In the genomic region with DNA sequence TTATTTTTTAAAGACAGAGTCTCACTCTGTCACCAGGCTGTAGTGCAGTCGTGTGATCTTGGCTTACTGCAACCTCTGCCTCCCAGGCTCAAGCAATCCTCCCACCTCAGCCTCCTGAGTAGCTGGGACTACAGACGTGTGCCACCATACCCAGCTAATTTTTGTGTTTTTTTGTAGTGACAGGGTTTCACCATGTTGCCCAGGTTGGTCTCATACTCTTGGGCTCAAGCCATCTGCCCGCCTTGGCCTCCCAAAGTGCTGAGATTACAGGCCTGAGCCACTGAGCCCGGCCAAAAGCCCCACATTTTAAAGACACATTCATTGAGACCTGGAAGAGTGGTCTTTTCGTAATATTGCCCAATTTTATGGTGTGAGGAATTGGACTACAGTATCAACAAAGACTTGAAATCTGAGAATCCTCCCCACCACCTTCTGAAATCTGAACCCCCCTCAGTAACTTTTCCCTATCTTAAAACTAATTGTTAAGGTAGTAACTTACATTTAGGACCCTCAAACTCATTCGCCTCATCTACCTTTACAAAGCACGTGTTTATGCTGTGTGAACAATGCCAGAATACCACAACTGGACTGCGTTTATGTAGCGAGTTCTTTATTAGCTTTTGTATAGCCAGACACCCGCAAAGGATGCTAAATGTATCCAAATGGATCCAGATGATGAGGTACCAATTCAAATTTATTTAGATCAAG, we compare ENCODE assay signal across 9 cellular contexts. TPM values are rescaled to one million over a fixed set of nuclear protein-coding genes. Genes with fewer than 3 reads are reported as not detected.
DNase-seq lines count a peak whose midpoint lies in the region; ATAC-seq and TF ChIP-seq lines count a peak whose summit lies in the region.
"Had no signal": no experiment of that assay in that cellular context is flagged by ENCODE, and none has a peak within 500 bp of the region (broad histone marks: within the 10 kb centered on the region; RNA-seq: fewer than 3 reads in every experiment).

No MANE protein-coding gene starts in this region.

- H3K27me3 ChIP-seq in Panc1 (ENCODE audit: control insufficient read depth, insufficient read depth, low read length) (no peaks in the 10 kb centered on the region), transverse colon (no peaks in the 10 kb centered on the region)

- ATAC-seq in Panc1 (no peak), GM19455 (IDR thresholded peaks at IDR 0.05; ENCODE audit: unreplicated experiment) (no peak)
- ATAC-seq: activated T-cell treated with anti-CD3 and anti-CD28 coated beads, Interleukin-2, amount 50 U/mL, for 4 hours had no signal

- in situ Hi-C loops in Panc1 (cut with HindIII; ENCODE audit: low pct_unique_long_range_greater_than_20kb, low sequenced_read_pairs) (no loop called here), transverse colon (cut with MboI; ENCODE audit: low pct_ligation_motif_present in 1 of 4, low pct_unique_long_range_greater_than_20kb in 1 of 4, low sequenced_read_pairs in 3 of 4) (no loop called here)

- peak; percentile 6 for TF ChIP-seq POLR2A in erythroblast (IDR thresholded peaks at IDR 0.05; ENCODE audit: low read length)
- TF ChIP-seq POLR2A in transverse colon (IDR thresholded peaks at IDR 0.05) = no peak

- H3K9me3 ChIP-seq in Panc1 (ENCODE audit: control insufficient read depth, insufficient read depth, low read depth, low read length) = no peaks in the 10 kb centered on the region
- no peaks in the 10 kb centered on the region for H3K9me3 ChIP-seq in transverse colon

- H3K4me1 ChIP-seq in Panc1 (ENCODE audit: control insufficient read depth, insufficient read depth, low read length) (peaks cover 35% of the 10 kb centered on the region), transverse colon (peaks cover 10 to 81% (median 48%) of the 10 kb centered on the region in 4 donors)

- no TSS peak for BruUV-seq in Panc1 (replicated peaks; lab: Mats Ljungman, UMichigan)

- peak overlapping the region; percentile 75 to 99 for H3K4me3 ChIP-seq in Panc1 (ENCODE audit: low read depth in 2 of 2, low read length in 2 of 2)
- H3K4me3 ChIP-seq in transverse colon = peak overlapping the region in 1 of 4 donors; percentile 92

- TF ChIP-seq CTCF in Panc1 (IDR thresholded peaks at IDR 0.05) = no peak
- TF ChIP-seq CTCF in transverse colon (IDR thresholded peaks at IDR 0.05) = no peak

- H3K27ac ChIP-seq in Panc1 (ENCODE audit: low read length) (peak overlapping the region; percentile 99), transverse colon (peak overlapping the region; percentile 21 to 93 (median 72))

- intact Hi-C loops in Panc1 (cut with micrococcal nuclease; ENCODE audit: unreplicated experiment) (loop anchor here (10.0 kb wide), 1 partner anchor 171 kb away; no protein-coding TSS in a partner anchor), transverse colon (cut with DNase I; ENCODE audit: low total_unique reads) (loop anchor here (10.0 kb wide), 1 partner anchor 191 kb away; no protein-coding TSS in a partner anchor)

- POLR2A ChIA-PET in Panc1 (lab: Charles Lee) = interaction anchor here (0.6 to 1.4 kb wide), 3 partner anchors 54 to 291 kb away, joined by 3 to 4 read pairs (median 3); no protein-coding TSS in a partner anchor

- CTCF ChIA-PET in Panc1 (lab: Charles Lee) = no interaction called here

- 83 to 88% methylated on average over 7 to 10 of the region's 10 CpGs for WGBS in transverse colon (ENCODE audit: low coverage in 1 of 2), 2 donors

- DNase-seq in Panc1 (ENCODE audit: low read depth, low spot score) (no peak), erythroblast (lab: John Stamatoyannopoulos, UW) (no peak), myocyte (ENCODE audit: low read depth) (peak; percentile 17), transverse colon (no peak), iPS-NIHi11 (ENCODE audit: low spot score) (no peak)
- no peak for DNase-seq in activated CD4-positive, alpha-beta T cell treated with anti-CD3 and anti-CD28 coated beads for 4 hours
- DNase-seq: activated T-cell treated with anti-CD3 and anti-CD28 coated beads, Interleukin-2, amount 50 U/mL, for 4 hours; DMS153 had no signal

- peaks cover 45% of the 10 kb centered on the region for H3K36me3 ChIP-seq in Panc1 (ENCODE audit: control insufficient read depth, insufficient read depth, low read length)
- no peaks in the 10 kb centered on the region for H3K36me3 ChIP-seq in transverse colon

- TF ChIP-seq EP300 in transverse colon (IDR thresholded peaks at IDR 0.05; ENCODE audit: low read depth) = no peak

RNA-seq across cellular contexts. Expression of gene ERRFI1, which starts 2.7 kb away (rescaled TPM):
- total RNA-seq in Panc1 (2021; ENCODE audit: unreplicated experiment) = 299 TPM
- 276 TPM for polyA plus RNA-seq in Panc1 (2012; ENCODE audit: insufficient read length)
- total RNA-seq in myocyte = 138 and 194 TPM in 2 replicates
- polyA plus RNA-seq in myocyte (2012) = 84.3 TPM
- total RNA-seq in transverse colon = 100 to 1,000 TPM in 1 of 4 donors, 10 to 100 TPM in 2, 1 to 10 TPM in 1; 10.0 to 101 (median 70.0) TPM
